8 cellular contexts compared by ENCODE assay signal in genomic region chr19:1445932-1446712, GRCh38. TPM values are rescaled to one million over a fixed set of nuclear protein-coding genes. Genes with fewer than 3 reads are reported as not detected.
DNase-seq lines count a peak whose midpoint lies in the region; ATAC-seq, FAIRE-seq and TF ChIP-seq lines count a peak whose summit lies in the region.

No MANE protein-coding gene starts in this region.

- FAIRE-seq in H54 (lab: Jason Lieb, UNC) = no peak

- no peak for TF ChIP-seq POLR2A in H54 (IDR thresholded peaks at IDR 0.05; ENCODE audit: low read depth, low read length)

- H3K9me3 Mint-ChIP-seq in T-cell = no peaks in the 10 kb centered on the region

- peaks cover 11 to 44% (median 20%) of the 10 kb centered on the region in 3 donors for H3K4me1 Mint-ChIP-seq in T-cell

- peaks cover 10% of the 10 kb centered on the region; the same call in 1 of the 2 replicates for H3K4me1 ChIP-seq in PC-9 (replicated peaks; ENCODE audit: insufficient read depth)
- H3K4me1 ChIP-seq in foreskin keratinocyte = peaks cover 5% of the 10 kb centered on the region

- no TSS peak for BruUV-seq in PC-9 (replicated peaks; lab: Mats Ljungman, UMichigan)

- H3K27ac Mint-ChIP-seq in T-cell = no peak overlapping the region

- H3K36me3 ChIP-seq in PC-9 (ENCODE audit: low read depth) = peaks cover under 1% of the 10 kb centered on the region; the same call in 1 of the 2 replicates

- H3K9me2 ChIP-seq in PC-9 (ENCODE audit: insufficient read depth) = no peaks in the 10 kb centered on the region

- H3K4me3 ChIP-seq in PC-9 = peak overlapping the region; percentile 51; the same call in 1 of the 2 replicates
- H3K4me3 ChIP-seq in fibroblast of the aortic adventitia (ENCODE audit: low read depth, low read length) = peak overlapping the region; percentile 55
- peak overlapping the region in 6 of 7 experiments; percentile 1 to 33 (median 16) for H3K4me3 ChIP-seq in skin epidermis

- H3F3A ChIP-seq in PC-9 (ENCODE audit: insufficient read depth, low read depth) = peaks cover 38% of the 10 kb centered on the region

- peaks cover 11% of the 10 kb centered on the region; the same call in 1 of the 2 replicates for H3K79me2 ChIP-seq in PC-9 (ENCODE audit: low read depth)

- ATAC-seq in foreskin keratinocyte = no peak
- ATAC-seq in HG02870 (IDR thresholded peaks at IDR 0.05; ENCODE audit: unreplicated experiment) = no peak
- no peak for ATAC-seq in T-cell (replicated peaks in 1 of 4)

- peak overlapping the region in 1 of 3 donors; percentile 50 for H3K4me3 Mint-ChIP-seq in T-cell

- H3K27ac ChIP-seq in PC-9 (no peak overlapping the region), skin epidermis (no peak overlapping the region), foreskin keratinocyte (no peak overlapping the region)

- peaks cover 25 to 38% of the 10 kb centered on the region in 2 donors for H3K27me3 Mint-ChIP-seq in T-cell

- H3K4me2 ChIP-seq in PC-9 = peak overlapping the region; percentile 72

- H4K20me1 ChIP-seq in PC-9 (ENCODE audit: insufficient read depth) = peaks cover 16% of the 10 kb centered on the region

- DNase-seq in H54 (ENCODE audit: insufficient read length, low spot score) = peak; percentile 92
- peak in 1 of 2 experiments; percentile 61 for DNase-seq in PC-9
- no peak for DNase-seq in fibroblast of the aortic adventitia (ENCODE audit: low read depth)
- no peak for DNase-seq in foreskin keratinocyte
- DNase-seq in NCI-H524 treated with DMSO at 0.1 percent for 48 hours (lab: John Stamatoyannopoulos, UW) = no peak
- DNase-seq in T-cell = no peak

- POLR2A ChIA-PET in PC-9 (lab: Charles Lee; ENCODE audit: unreplicated experiment) = no interaction called here
- POLR2A ChIA-PET in T-cell (lab: Charles Lee) = no interaction called here

- intact Hi-C loops in PC-9 (cut with micrococcal nuclease; ENCODE audit: unreplicated experiment) = loop anchor here (2.0 kb wide), 1 partner anchor 45 kb away; the partner anchor contains the start of genes PCSK4 and REEP6

- H3K36me3 Mint-ChIP-seq in T-cell = peaks cover 11% of the 10 kb centered on the region

- no peaks in the 10 kb centered on the region for H3K9me3 ChIP-seq in PC-9 (ENCODE audit: insufficient read depth, low read depth)

- no peak for TF ChIP-seq CTCF in PC-9 (conservative IDR thresholded peaks at IDR 0.05)
- no peak for TF ChIP-seq CTCF in fibroblast of the aortic adventitia (IDR thresholded peaks at IDR 0.05; ENCODE audit: insufficient read depth, low read length)
- no peak for TF ChIP-seq CTCF in foreskin keratinocyte (conservative IDR thresholded peaks at IDR 0.05)

- CTCF ChIA-PET in PC-9 (lab: Charles Lee) = no interaction called here
- CTCF ChIA-PET in T-cell (lab: Charles Lee) = no interaction called here

- H2AFZ ChIP-seq in PC-9 = no peak overlapping the region

- no peaks in the 10 kb centered on the region for H3K27me3 ChIP-seq in PC-9 (ENCODE audit: insufficient read depth, low read depth)
- H3K27me3 ChIP-seq in foreskin keratinocyte = peaks cover 57% of the 10 kb centered on the region

RNA-seq across cellular contexts. Expression of gene APC2, which starts 3.8 kb away (rescaled TPM):
- total RNA-seq in PC-9 (2021) = 1.6 and 2.7 TPM in 2 replicates
- total RNA-seq in fibroblast of the aortic adventitia (ENCODE audit: low replicate concordance) = 0.27 and 0.57 TPM in 2 replicates
- total RNA-seq in foreskin keratinocyte = 0.07 and 0.10 TPM in 2 replicates
- polyA plus RNA-seq in foreskin keratinocyte = 0.03 and 0.08 TPM in 2 replicates
- total RNA-seq in T-cell = under 1 TPM; 0.08 to 0.29 (median 0.13) TPM

RNA-seq across cellular contexts. Expression of gene RPS15, which starts 7.9 kb away (rescaled TPM):
- total RNA-seq in PC-9 (2021) = 967 and 1,004 TPM in 2 replicates
- total RNA-seq in fibroblast of the aortic adventitia (ENCODE audit: low replicate concordance) = 567 and 712 TPM in 2 replicates
- total RNA-seq in foreskin keratinocyte = 1,634 and 1,826 TPM in 2 replicates
- 2,421 and 2,717 TPM in 2 replicates for polyA plus RNA-seq in foreskin keratinocyte
- 1,000 to 10,000 TPM; 1,731 to 2,353 (median 2,282) TPM for total RNA-seq in T-cell

RNA-seq across cellular contexts. Expression of gene C19orf25, which starts 32.9 kb away (rescaled TPM):
- total RNA-seq in PC-9 (2021) (28.0 and 31.2 TPM in 2 replicates), fibroblast of the aortic adventitia (ENCODE audit: low replicate concordance) (13.2 and 26.8 TPM in 2 replicates), foreskin keratinocyte (29.5 and 34.9 TPM in 2 replicates), T-cell (10 to 100 TPM; 30.8 to 76.2 (median 71.4) TPM)
- polyA plus RNA-seq in foreskin keratinocyte = 40.3 and 43.0 TPM in 2 replicates

RNA-seq across cellular contexts. Expression of gene DAZAP1, which starts 38.7 kb away (rescaled TPM):
- total RNA-seq in PC-9 (2021) = 122 and 144 TPM in 2 replicates
- total RNA-seq in fibroblast of the aortic adventitia (ENCODE audit: low replicate concordance) = 17.3 and 43.8 TPM in 2 replicates
- total RNA-seq in foreskin keratinocyte = 116 and 119 TPM in 2 replicates
- polyA plus RNA-seq in foreskin keratinocyte = 136 and 140 TPM in 2 replicates
- 100 to 1,000 TPM; 153 to 170 (median 161) TPM for total RNA-seq in T-cell

RNA-seq across cellular contexts. Expression of gene PCSK4, which starts 44.0 kb away (rescaled TPM):
- total RNA-seq in PC-9 (2021) (18.6 and 27.3 TPM in 2 replicates), fibroblast of the aortic adventitia (ENCODE audit: low replicate concordance) (0.25 and 2.2 TPM in 2 replicates), foreskin keratinocyte (0.78 and 0.92 TPM in 2 replicates), T-cell (1 to 10 TPM; 5.2 to 9.8 (median 5.6) TPM)
- polyA plus RNA-seq in foreskin keratinocyte = 1.0 and 1.1 TPM in 2 replicates
